In genomic region chr18:13910501-13910900, GRCh38 we compare ENCODE assay signal across 24 cellular contexts. TPM values are rescaled to one million over a fixed set of nuclear protein-coding genes. Genes with fewer than 3 reads are reported as not detected.
DNase-seq lines count a peak whose midpoint lies in the region; ATAC-seq and FAIRE-seq lines count a peak whose summit lies in the region.
"Had no signal": no experiment of that assay in that cellular context is flagged by ENCODE, and none has a peak within 500 bp of the region (broad histone marks: within the 10 kb centered on the region; RNA-seq: fewer than 3 reads in every experiment).

No MANE protein-coding gene starts in this region.

- DNase-seq in DMS 273 treated with DMSO at 0.1 percent for 48 hours (lab: John Stamatoyannopoulos, UW) (peak; percentile 37), NCI-H345 (lab: John Stamatoyannopoulos, UW) (peak; percentile 82), cerebellar cortex (ENCODE audit: low spot score) (peak; percentile 30), urothelium cell line (ENCODE audit: low spot score) (no peak), sciatic nerve (ENCODE audit: low spot score) (no peak), MV-4-11 (lab: John Stamatoyannopoulos, UW) (no peak)
- DNase-seq: 8988T; ACHN; AML-193; BE2C; CD4-positive, alpha-beta T cell; CD8-positive, alpha-beta memory T cell; DMS153; EL; GF-D8; GM23248; H7; HCEC 1CT had no signal

- FAIRE-seq in urothelium cell line (lab: Jason Lieb, UNC): peak; percentile 86
- FAIRE-seq: A549, D721Med, GM12891, GM18507, H1 had no signal

- ATAC-seq in sciatic nerve: no peak
- no peak for ATAC-seq in GM21576 (IDR thresholded peaks at IDR 0.05; ENCODE audit: unreplicated experiment)
- ATAC-seq: A549 had no signal

- intact Hi-C loops in sciatic nerve (cut with DNase I): no loop called here

RNA-seq across cellular contexts. Expression of gene MC2R, which starts 4.8 kb away (rescaled TPM):
- not detected for total RNA-seq in sciatic nerve
- total RNA-seq: CD4-positive, alpha-beta T cell; CD8-positive, alpha-beta memory T cell; GM23248; H1; H7 had no signal

Comparison
In these comparisons a context has a peak if more than half of its experiments do, and no peak if none do; other contexts are left out.
1. DNase-seq: peak in DMS 273 treated with DMSO at 0.1 percent for 48 hours (single experiment), NCI-H345 (single experiment) and cerebellar cortex (single experiment); none in urothelium cell line (single experiment), sciatic nerve (single experiment) and MV-4-11 (single experiment).